In genomic region chr1:6053206-6053546, GRCh38 we compare ENCODE assay signal across 14 cellular contexts.
"Had no signal": no experiment of that assay in that cellular context is flagged by ENCODE, and none has a peak within 500 bp of the region (broad histone marks: within the 10 kb centered on the region; RNA-seq: fewer than 3 reads in every experiment).

No MANE protein-coding gene starts in this region.

- DNase-seq: activated CD4-positive, alpha-beta T cell treated with anti-CD3 and anti-CD28 coated beads for 48 hours; activated CD8-positive, alpha-beta memory T cell treated with anti-CD3 and anti-CD28 coated beads for 24 hours; activated effector memory CD4-positive, alpha-beta T cell treated with Interleukin-2 at 50 U/mL for 16 hours; mucosa of descending colon; sigmoid colon; stimulated activated naive CD8-positive, alpha-beta T cell treated with anti-CD3 and anti-CD28 coated beads, Interleukin-15, Interleukin-2, amounts not matched to agents 100 U/mL and 50 U/mL, for 24 hours; T-helper 9 cell; upper lobe of left lung had no signal

- H3K9me3 Mint-ChIP-seq: immature natural killer cell, nephron had no signal

- H3K4me3 Mint-ChIP-seq: immature natural killer cell, nephron had no signal

- ATAC-seq: stimulated activated naive CD8-positive, alpha-beta T cell treated with anti-CD3 and anti-CD28 coated beads, Interleukin-15, Interleukin-2, amounts not matched to agents 100 U/mL and 50 U/mL, for 24 hours had no signal

- H3K27me3 ChIP-seq: ovary, suprapubic skin, upper lobe of left lung had no signal

- H3K27ac Mint-ChIP-seq: nephron had no signal

- H3K36me3 ChIP-seq: esophagus muscularis mucosa, ovary, sigmoid colon, suprapubic skin, upper lobe of left lung had no signal

- H3K27ac ChIP-seq: esophagus muscularis mucosa, ovary, sigmoid colon, suprapubic skin, upper lobe of left lung had no signal

- H3K9me3 ChIP-seq: esophagus muscularis mucosa, mucosa of descending colon, ovary, sigmoid colon, suprapubic skin, upper lobe of left lung had no signal

- FAIRE-seq: bronchial epithelial cell had no signal

- H3K4me1 Mint-ChIP-seq: nephron had no signal

- H3K4me3 ChIP-seq: esophagus muscularis mucosa, mucosa of descending colon, ovary, sigmoid colon, suprapubic skin, upper lobe of left lung had no signal
